In genomic region chr20:44104807-44105517, GRCh38 we compare ENCODE assay signal across 16 cellular contexts.
DNase-seq lines count a peak whose midpoint lies in the region; ATAC-seq and TF ChIP-seq lines count a peak whose summit lies in the region.
"Had no signal": no experiment of that assay in that cellular context is flagged by ENCODE, and none has a peak within 500 bp of the region (broad histone marks: within the 10 kb centered on the region; RNA-seq: fewer than 3 reads in every experiment).

No MANE protein-coding gene starts in this region.

- ATAC-seq in IMR-90 (ENCODE audit: low read depth) = peak; percentile 83
- ATAC-seq: activated naive CD4-positive, alpha-beta T cell treated with anti-CD3 and anti-CD28 coated beads, Interleukin-2, amount 50 U/mL, for 72 hours; mucosa of descending colon; WTC11 had no signal

- H2BK5ac ChIP-seq in IMR-90 (ENCODE audit: low read depth, low read length, poor library complexity, severe bottlenecking) = no peak overlapping the region

- no peak overlapping the region for H2AFZ ChIP-seq in IMR-90 (replicated peaks; ENCODE audit: low read length, poor library complexity)
- H2AFZ ChIP-seq in SK-N-SH (ENCODE audit: low read depth) = no peak overlapping the region

- no peak overlapping the region for H2AK5ac ChIP-seq in IMR-90 (ENCODE audit: low read depth, low read length)

- H2BK20ac ChIP-seq in IMR-90 (ENCODE audit: low read depth, low read length) = no peak overlapping the region

- TF ChIP-seq EP300 in SK-N-SH (IDR thresholded peaks at IDR 0.05; ENCODE audit: borderline replicate concordance in 1 of 2, low read depth in 1 of 2, low read length in 1 of 2) = no peak

- TF ChIP-seq POLR2A in IMR-90 (IDR thresholded peaks at IDR 0.05; ENCODE audit: low read depth, low read length) = no peak

- H3K9ac ChIP-seq in IMR-90 (ENCODE audit: low read depth, low read length) (no peak overlapping the region), SK-N-SH (no peak overlapping the region)

- no peaks in the 10 kb centered on the region for H3K79me2 ChIP-seq in SK-N-SH (ENCODE audit: insufficient read depth)

- POLR2A ChIA-PET in IMR-90 (lab: Charles Lee; ENCODE audit: unreplicated experiment) = no interaction called here
- POLR2A ChIA-PET in SK-N-SH (lab: Yijun Ruan, JAX) = no interaction called here

- WGBS in IMR-90 (ENCODE audit: extremely low coverage in 2 of 2, insufficient read length in 1 of 2), 2 experiments = 100% methylated on average over 1 of the region's 7 CpGs; no CpG with 5 or more reads in 1 of the 2 experiments
- 26% methylated on average over 5 of the region's 7 CpGs for WGBS in SK-N-SH (ENCODE audit: low lambda C conversion rate)

- H3K36me3 ChIP-seq in IMR-90 (ENCODE audit: control insufficient read depth, insufficient read depth, low read length) (no peaks in the 10 kb centered on the region), SK-N-SH (replicated peaks in 1 of 2; ENCODE audit: control insufficient read depth in 1 of 2, insufficient read depth in 2 of 2, low read length in 1 of 2) (no peaks in the 10 kb centered on the region)
- H3K36me3 ChIP-seq: thoracic aorta had no signal

- no TSS peak for BruUV-seq in IMR-90 (replicated peaks; lab: Mats Ljungman, UMichigan)

- no peaks in the 10 kb centered on the region for H3K9me2 ChIP-seq in SK-N-SH

- intact Hi-C loops in IMR-90 (cut with micrococcal nuclease) = no loop called here

- H3K27me3 ChIP-seq in IMR-90 (ENCODE audit: control insufficient read depth, insufficient read depth, low read length) = peaks cover 20% of the 10 kb centered on the region
- H3K27me3 ChIP-seq in SK-N-SH (ENCODE audit: insufficient read depth) = no peaks in the 10 kb centered on the region

- H3K4me2 ChIP-seq in IMR-90 (ENCODE audit: low read depth, low read length) (no peak overlapping the region), SK-N-SH (peak overlapping the region; percentile 29; the same call in 1 of the 2 replicates)

- 0 out of 2 replicates have a peak, but pooled peaks cover 1% of the 10 kb centered on the region for H3K4me1 ChIP-seq in IMR-90 (ENCODE audit: control insufficient read depth, insufficient read depth, low read length)
- peaks cover 0 to 6% of the 10 kb centered on the region in 2 experiments; a peak in 2 of 4 replicates for H3K4me1 ChIP-seq in SK-N-SH (ENCODE audit: control insufficient read depth in 1 of 2, insufficient read depth in 2 of 2, low read depth in 1 of 2, low read length in 1 of 2)

- H4K5ac ChIP-seq in IMR-90 (ENCODE audit: low read depth, low read length) = no peak overlapping the region

- DNase-seq in AG09319 (ENCODE audit: extremely low read depth, low read depth) (peak; percentile 67), IMR-90 (peak; percentile 84), SK-N-SH (peak; percentile 52), glomerular visceral epithelial cell (ENCODE audit: extremely low spot score) (peak; percentile 46), NCI-H146 treated with DMSO at 0.1 percent for 48 hours (lab: John Stamatoyannopoulos, UW; ENCODE audit: unreplicated experiment) (no peak), hepatic stellate cell (ENCODE audit: low spot score) (no peak)
- no peak for DNase-seq in activated CD4-positive, alpha-beta T cell treated with anti-CD3 and anti-CD28 coated beads for 1 hour
- no peak for DNase-seq in stimulated activated CD4-positive, alpha-beta T cell treated with anti-CD3 and anti-CD28 coated beads, Interleukin-2, amount 100 ng/mL, for 48 hours
- DNase-seq: CD8-positive, alpha-beta memory T cell; H9; stimulated activated CD4-positive, alpha-beta T cell treated with anti-CD3 and anti-CD28 coated beads, Interleukin-1b, Interleukin-23, amount 100 ng/mL, for 48 hours had no signal

- no peaks in the 10 kb centered on the region for H3K79me1 ChIP-seq in IMR-90 (ENCODE audit: low read depth in 1 of 2, low read length in 2 of 2)

- H3F3A ChIP-seq in SK-N-SH (replicated peaks; ENCODE audit: insufficient read depth) = no peaks in the 10 kb centered on the region

- no peaks in the 10 kb centered on the region for H3K9me1 ChIP-seq in IMR-90 (ENCODE audit: insufficient read depth, low read length)

- H3K23ac ChIP-seq in IMR-90 (ENCODE audit: low read depth, low read length) = no peak overlapping the region

- H4K91ac ChIP-seq in IMR-90 (ENCODE audit: insufficient read depth, low read depth, low read length) = no peak overlapping the region

- H4K20me1 ChIP-seq in IMR-90 (ENCODE audit: insufficient read depth, low read length) = no peaks in the 10 kb centered on the region
- H4K20me1 ChIP-seq in SK-N-SH (ENCODE audit: insufficient read depth) = no peaks in the 10 kb centered on the region

- H3K4me3 ChIP-seq in IMR-90 (ENCODE audit: insufficient read depth, low read depth, low read length) (no peak overlapping the region), SK-N-SH (ENCODE audit: low read depth in 2 of 2, low read length in 1 of 2) (no peak overlapping the region)
- H3K4me3 ChIP-seq: mucosa of descending colon, thoracic aorta had no signal

- TF ChIP-seq CTCF in AG09319 (IDR thresholded peaks at IDR 0.05; ENCODE audit: low read depth, low read length) (no peak), IMR-90 (conservative IDR thresholded peaks at IDR 0.05; ENCODE audit: low read depth, low read length) (no peak), SK-N-SH (IDR thresholded peaks at IDR 0.05) (no peak)

- H2AK9ac ChIP-seq in IMR-90 (replicated peaks; ENCODE audit: low read depth, low read length, poor library complexity) = no peak overlapping the region

- no peak overlapping the region for H3K14ac ChIP-seq in IMR-90 (replicated peaks; ENCODE audit: low read depth, low read length)

- H2BK15ac ChIP-seq in IMR-90 (ENCODE audit: low read depth, low read length) = no peak overlapping the region

- dilution Hi-C loops in IMR-90 (cut with HindIII; ENCODE audit: low sequenced_read_pairs, unreplicated experiment) = no loop called here

- H3K4ac ChIP-seq in IMR-90 (ENCODE audit: low read depth, low read length) = no peak overlapping the region

- CTCF ChIA-PET in IMR-90 (lab: Yijun Ruan, JAX) = interaction anchor here (1.4 kb wide), 1 partner anchor 85 kb away, joined by 3 read pairs; no protein-coding TSS in a partner anchor
- CTCF ChIA-PET in SK-N-SH (lab: Yijun Ruan, JAX) = interaction anchor here (1.6 to 23.6 kb wide), 3 partner anchors 12 to 79 kb away, joined by 3 to 618 read pairs (median 18); partner anchors contain the start of gene JPH2

- H3K27ac ChIP-seq in IMR-90 (ENCODE audit: insufficient read depth, low read length) = no peak overlapping the region
- H3K27ac ChIP-seq in SK-N-SH (ENCODE audit: low read depth in 2 of 2, low read length in 1 of 2) = no peak overlapping the region
- H3K27ac ChIP-seq: HL-60, thoracic aorta had no signal

- no peak overlapping the region for H2BK120ac ChIP-seq in IMR-90 (ENCODE audit: low read depth, low read length)

- no peak for TF ChIP-seq RAD21 in IMR-90 (IDR thresholded peaks at IDR 0.05; ENCODE audit: low read length)
- no peak for TF ChIP-seq RAD21 in SK-N-SH (IDR thresholded peaks at IDR 0.05; ENCODE audit: low read length)

- H4K8ac ChIP-seq in IMR-90 (ENCODE audit: low read depth in 2 of 2, low read length in 2 of 2) = no peak overlapping the region

- H3K18ac ChIP-seq in IMR-90 (ENCODE audit: low read depth, low read length) = no peak overlapping the region

- H3K9me3 ChIP-seq in IMR-90 (ENCODE audit: control insufficient read depth, insufficient read depth, low read length) (peaks cover 9% of the 10 kb centered on the region), SK-N-SH (no peaks in the 10 kb centered on the region)
- H3K9me3 ChIP-seq: thoracic aorta had no signal

- in situ Hi-C loops in IMR-90 (cut with MboI; ENCODE audit: low sequenced_read_pairs) = no loop called here

- H3K56ac ChIP-seq in IMR-90 (ENCODE audit: extremely low read depth, insufficient read depth, low read length) = no peak overlapping the region

TF ChIP-seq in IMR-90, 13 proteins besides CTCF, POLR2A, EP300 and RAD21:
- TF ChIP-seq SMC3 (IDR thresholded peaks at IDR 0.05; ENCODE audit: low read depth, low read length) (no peak), MAFK (IDR thresholded peaks at IDR 0.05; ENCODE audit: low read depth, low read length) (no peak), NFE2L2 (IDR thresholded peaks at IDR 0.05; ENCODE audit: low read depth, low read length) (no peak)
- TF ChIP-seq, protein P1, sequence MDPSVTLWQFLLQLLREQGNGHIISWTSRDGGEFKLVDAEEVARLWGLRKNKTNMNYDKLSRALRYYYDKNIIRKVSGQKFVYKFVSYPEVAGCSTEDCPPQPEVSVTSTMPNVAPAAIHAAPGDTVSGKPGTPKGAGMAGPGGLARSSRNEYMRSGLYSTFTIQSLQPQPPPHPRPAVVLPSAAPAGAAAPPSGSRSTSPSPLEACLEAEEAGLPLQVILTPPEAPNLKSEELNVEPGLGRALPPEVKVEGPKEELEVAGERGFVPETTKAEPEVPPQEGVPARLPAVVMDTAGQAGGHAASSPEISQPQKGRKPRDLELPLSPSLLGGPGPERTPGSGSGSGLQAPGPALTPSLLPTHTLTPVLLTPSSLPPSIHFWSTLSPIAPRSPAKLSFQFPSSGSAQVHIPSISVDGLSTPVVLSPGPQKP (IDR thresholded peaks at IDR 0.05; ENCODE audit: borderline replicate concordance, low read depth, low read length) = no peak

TF ChIP-seq in SK-N-SH, 30 proteins besides CTCF, POLR2A, EP300 and RAD21 (continues in another document):
- TF ChIP-seq YY1 (IDR thresholded peaks at IDR 0.05; ENCODE audit: low read depth) (no peak), MEF2A (IDR thresholded peaks at IDR 0.05; ENCODE audit: borderline replicate concordance, low read depth) (no peak), SMC3 (IDR thresholded peaks at IDR 0.05; ENCODE audit: low read depth, low read length) (no peak), TAF1 (IDR thresholded peaks at IDR 0.05; ENCODE audit: borderline replicate concordance, low read depth, low read length) (no peak), NRF1 (IDR thresholded peaks at IDR 0.05; ENCODE audit: low read depth, low read length) (no peak), MXI1 (IDR thresholded peaks at IDR 0.05; ENCODE audit: low read depth, low read length) (no peak), FOSL2 (IDR thresholded peaks at IDR 0.05; ENCODE audit: borderline replicate concordance, low read depth) (no peak), NFIC (IDR thresholded peaks at IDR 0.05; ENCODE audit: borderline replicate concordance) (no peak; the same call in 1 of the 2 replicates)
- TF ChIP-seq, protein P2, sequence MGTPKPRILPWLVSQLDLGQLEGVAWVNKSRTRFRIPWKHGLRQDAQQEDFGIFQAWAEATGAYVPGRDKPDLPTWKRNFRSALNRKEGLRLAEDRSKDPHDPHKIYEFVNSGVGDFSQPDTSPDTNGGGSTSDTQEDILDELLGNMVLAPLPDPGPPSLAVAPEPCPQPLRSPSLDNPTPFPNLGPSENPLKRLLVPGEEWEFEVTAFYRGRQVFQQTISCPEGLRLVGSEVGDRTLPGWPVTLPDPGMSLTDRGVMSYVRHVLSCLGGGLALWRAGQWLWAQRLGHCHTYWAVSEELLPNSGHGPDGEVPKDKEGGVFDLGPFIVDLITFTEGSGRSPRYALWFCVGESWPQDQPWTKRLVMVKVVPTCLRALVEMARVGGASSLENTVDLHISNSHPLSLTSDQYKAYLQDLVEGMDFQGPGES (IDR thresholded peaks at IDR 0.05; ENCODE audit: low read depth, low read length) = no peak

Comparison
In these comparisons a context has a peak if more than half of its experiments do, and no peak if none do; other contexts are left out.
1. DNase-seq: peak in AG09319 (single experiment), IMR-90 (single experiment), SK-N-SH (single experiment) and glomerular visceral epithelial cell (single experiment); none in NCI-H146 treated with DMSO at 0.1 percent for 48 hours (single experiment), activated CD4-positive, alpha-beta T cell treated with anti-CD3 and anti-CD28 coated beads for 1 hour (single experiment), stimulated activated CD4-positive, alpha-beta T cell treated with anti-CD3 and anti-CD28 coated beads, Interleukin-2, amount 100 ng/mL, for 48 hours (0 of 2) and hepatic stellate cell (single experiment).